ENCODE assay signal across 16 cellular contexts in the genomic region with DNA sequence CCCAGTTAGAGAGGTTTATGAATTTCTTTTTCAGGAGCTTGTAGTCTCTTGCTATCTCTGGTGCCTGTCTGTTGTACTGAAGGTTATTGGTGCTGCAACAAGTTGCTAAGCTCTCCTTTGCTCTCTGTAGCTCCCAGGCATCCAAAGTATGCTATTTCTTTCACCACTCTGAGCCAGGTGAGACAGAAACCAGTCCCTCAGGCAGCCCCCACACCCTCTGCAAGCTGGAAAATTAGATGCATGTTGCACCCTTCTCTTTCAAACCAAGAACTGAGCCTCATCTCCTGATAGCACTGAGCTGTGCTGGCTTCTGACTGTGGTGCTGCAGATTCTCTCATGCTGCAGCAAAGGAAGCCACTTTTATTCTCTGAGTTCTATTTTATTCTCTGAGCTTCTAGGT. TPM values are rescaled to one million over a fixed set of nuclear protein-coding genes. Genes with fewer than 3 reads are reported as not detected.
DNase-seq lines count a peak whose midpoint lies in the region; TF ChIP-seq lines count a peak whose summit lies in the region.
"Had no signal": no experiment of that assay in that cellular context is flagged by ENCODE, and none has a peak within 500 bp of the region (broad histone marks: within the 10 kb centered on the region; RNA-seq: fewer than 3 reads in every experiment).

No MANE protein-coding gene starts in this region.

- H3F3A ChIP-seq in smooth muscle cell (ENCODE audit: low read depth), result no peaks in the 10 kb centered on the region

- H3K9me3 ChIP-seq in HEK293 (ENCODE audit: control insufficient read depth, insufficient read depth, low read depth, low read length) (no peaks in the 10 kb centered on the region), smooth muscle cell (replicated peaks; ENCODE audit: low read depth) (no peaks in the 10 kb centered on the region)
- H3K9me3 ChIP-seq: HAP-1 had no signal

- H3K4me1 ChIP-seq in HEK293 (ENCODE audit: control insufficient read depth, insufficient read depth, low read length) (no peaks in the 10 kb centered on the region), smooth muscle cell (ENCODE audit: low read depth) (no peaks in the 10 kb centered on the region)

- no peaks in the 10 kb centered on the region for H4K20me1 ChIP-seq in smooth muscle cell (ENCODE audit: low read depth)

- H3K9ac ChIP-seq in smooth muscle cell (ENCODE audit: low read depth), result no peak overlapping the region
- H3K9ac ChIP-seq: GM23248 had no signal

- CTCF ChIA-PET in HEK293 (lab: Yijun Ruan, JAX), result interaction anchor here (1.0 kb wide), 1 partner anchor 77 kb away, joined by 3 read pairs; no protein-coding TSS in a partner anchor

- H3K4me3 ChIP-seq in HEK293 (ENCODE audit: low read depth, low read length), result no peak overlapping the region
- no peak overlapping the region for H3K4me3 ChIP-seq in smooth muscle cell
- H3K4me3 ChIP-seq: GM12878, GM23248, HAP-1 had no signal

- H3K79me2 ChIP-seq in smooth muscle cell (ENCODE audit: low read depth), result no peaks in the 10 kb centered on the region

- no peak overlapping the region for H2AFZ ChIP-seq in smooth muscle cell (ENCODE audit: low read depth)
- H2AFZ ChIP-seq: GM23248 had no signal

- H3K27me3 ChIP-seq in smooth muscle cell (ENCODE audit: low read depth), result peaks cover 12% of the 10 kb centered on the region

- TF ChIP-seq CTCF in HEK293 (tag by site-specific recombination; IDR thresholded peaks at IDR 0.05), result no peak
- no peak for TF ChIP-seq CTCF in smooth muscle cell (IDR thresholded peaks at IDR 0.05; ENCODE audit: borderline replicate concordance, insufficient read depth, poor library complexity, severe bottlenecking)

- H3K36me3 ChIP-seq in HEK293 (ENCODE audit: control insufficient read depth in 2 of 2, insufficient read depth in 1 of 2, low read length in 2 of 2) (no peaks in the 10 kb centered on the region), smooth muscle cell (ENCODE audit: low read depth) (no peaks in the 10 kb centered on the region)
- H3K36me3 ChIP-seq: HAP-1 had no signal

- POLR2A ChIA-PET in HEK293 (lab: Yijun Ruan, JAX), result interaction anchor here (0.9 to 1.6 kb wide), 2 partner anchors 8 to 9 kb away, joined by 4 to 11 read pairs; a partner anchor contains a TSS

- no peak overlapping the region for H3K4me2 ChIP-seq in smooth muscle cell

- DNase-seq in ELF-1 (ENCODE audit: low read depth, low spot score) (peak; percentile 42), islet precursor cell (peak; percentile 71), SHP77 treated with DMSO at 0.1 percent for 48 hours (lab: John Stamatoyannopoulos, UW) (no peak), smooth muscle cell (lab: John Stamatoyannopoulos, UW; ENCODE audit: unreplicated experiment) (no peak)
- no peak for DNase-seq in stimulated activated CD4-positive, alpha-beta T cell treated with anti-CD3 and anti-CD28 coated beads, Interleukin-12 subunit alpha, Interleukin-12 subunit beta, amount 100 ng/mL, for 4 hours
- DNase-seq: C1 segment of cervical spinal cord; Calu3; CD4-positive, alpha-beta memory T cell; COR-L47; DMS53; DMS79 treated with DMSO at 0.1 percent for 48 hours; GDM1; GM23248 had no signal

- H3K27ac ChIP-seq in HEK293 (ENCODE audit: extremely low read depth, low read depth, low read length), result no peak overlapping the region
- no peak overlapping the region for H3K27ac ChIP-seq in smooth muscle cell (ENCODE audit: low read depth)
- H3K27ac ChIP-seq: GM23248 had no signal

TF ChIP-seq in HEK293, 187 proteins besides CTCF, POLR2A, EP300 and RAD21:
- TF ChIP-seq SCRT2 (tag by site-specific recombination; IDR thresholded peaks at IDR 0.05), result peak; percentile 79
- TF ChIP-seq ZNF48 (tag by site-specific recombination; IDR thresholded peaks at IDR 0.05), result no peak
- no peak for TF ChIP-seq ZNF23 (tag by site-specific recombination; IDR thresholded peaks at IDR 0.05; ENCODE audit: borderline replicate concordance)
- TF ChIP-seq, protein P1, sequence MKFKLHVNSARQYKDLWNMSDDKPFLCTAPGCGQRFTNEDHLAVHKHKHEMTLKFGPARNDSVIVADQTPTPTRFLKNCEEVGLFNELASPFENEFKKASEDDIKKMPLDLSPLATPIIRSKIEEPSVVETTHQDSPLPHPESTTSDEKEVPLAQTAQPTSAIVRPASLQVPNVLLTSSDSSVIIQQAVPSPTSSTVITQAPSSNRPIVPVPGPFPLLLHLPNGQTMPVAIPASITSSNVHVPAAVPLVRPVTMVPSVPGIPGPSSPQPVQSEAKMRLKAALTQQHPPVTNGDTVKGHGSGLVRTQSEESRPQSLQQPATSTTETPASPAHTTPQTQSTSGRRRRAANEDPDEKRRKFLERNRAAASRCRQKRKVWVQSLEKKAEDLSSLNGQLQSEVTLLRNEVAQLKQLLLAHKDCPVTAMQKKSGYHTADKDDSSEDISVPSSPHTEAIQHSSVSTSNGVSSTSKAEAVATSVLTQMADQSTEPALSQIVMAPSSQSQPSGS (tag by site-specific recombination; IDR thresholded peaks at IDR 0.05; ENCODE audit: low read depth), result no peak
- TF ChIP-seq ZNF37A (tag by site-specific recombination; IDR thresholded peaks at IDR 0.05), result no peak
- TF ChIP-seq, protein P2, sequence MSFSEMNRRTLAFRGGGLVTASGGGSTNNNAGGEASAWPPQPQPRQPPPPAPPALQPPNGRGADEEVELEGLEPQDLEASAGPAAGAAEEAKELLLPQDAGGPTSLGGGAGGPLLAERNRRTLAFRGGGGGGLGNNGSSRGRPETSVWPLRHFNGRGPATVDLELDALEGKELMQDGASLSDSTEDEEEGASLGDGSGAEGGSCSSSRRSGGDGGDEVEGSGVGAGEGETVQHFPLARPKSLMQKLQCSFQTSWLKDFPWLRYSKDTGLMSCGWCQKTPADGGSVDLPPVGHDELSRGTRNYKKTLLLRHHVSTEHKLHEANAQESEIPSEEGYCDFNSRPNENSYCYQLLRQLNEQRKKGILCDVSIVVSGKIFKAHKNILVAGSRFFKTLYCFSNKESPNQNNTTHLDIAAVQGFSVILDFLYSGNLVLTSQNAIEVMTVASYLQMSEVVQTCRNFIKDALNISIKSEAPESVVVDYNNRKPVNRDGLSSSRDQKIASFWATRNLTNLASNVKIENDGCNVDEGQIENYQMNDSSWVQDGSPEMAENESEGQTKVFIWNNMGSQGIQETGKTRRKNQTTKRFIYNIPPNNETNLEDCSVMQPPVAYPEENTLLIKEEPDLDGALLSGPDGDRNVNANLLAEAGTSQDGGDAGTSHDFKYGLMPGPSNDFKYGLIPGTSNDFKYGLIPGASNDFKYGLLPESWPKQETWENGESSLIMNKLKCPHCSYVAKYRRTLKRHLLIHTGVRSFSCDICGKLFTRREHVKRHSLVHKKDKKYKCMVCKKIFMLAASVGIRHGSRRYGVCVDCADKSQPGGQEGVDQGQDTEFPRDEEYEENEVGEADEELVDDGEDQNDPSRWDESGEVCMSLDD (tag by site-specific recombination; IDR thresholded peaks at IDR 0.05), result no peak
- TF ChIP-seq ZNF76 (tag by site-specific recombination; IDR thresholded peaks at IDR 0.05; ENCODE audit: borderline replicate concordance, low read depth), result no peak
- no peak for TF ChIP-seq SP2 (tag by site-specific recombination; IDR thresholded peaks at IDR 0.05)

RNA-seq across cellular contexts. Expression of a gene that starts 9.6 kb away (rescaled TPM):
- 1.3 and 1.5 TPM in 2 replicates for total RNA-seq in smooth muscle cell
- 0.19 and 0.57 TPM in 2 replicates for polyA plus RNA-seq in smooth muscle cell

Comparison
In these comparisons a context has a peak if more than half of its experiments do, and no peak if none do; other contexts are left out.
1. DNase-seq: peak in ELF-1 (single experiment) and islet precursor cell (single experiment); none in SHP77 treated with DMSO at 0.1 percent for 48 hours (single experiment), stimulated activated CD4-positive, alpha-beta T cell treated with anti-CD3 and anti-CD28 coated beads, Interleukin-12 subunit alpha, Interleukin-12 subunit beta, amount 100 ng/mL, for 4 hours (single experiment) and smooth muscle cell (single experiment).